ENCODE assay signal across 1 cellular context in genomic region chr16:8585942-8586341, GRCh38.
TF ChIP-seq lines count a peak whose summit lies in the region.

No MANE protein-coding gene starts in this region.

TF ChIP-seq in HepG2, 621 proteins besides CTCF, POLR2A, EP300 and RAD21 (continued from another document):
- TF ChIP-seq ZNF503 (CRISPR knock-in tag; IDR thresholded peaks at IDR 0.05) = no peak
- no peak for TF ChIP-seq SMAD9 (CRISPR knock-in tag; IDR thresholded peaks at IDR 0.05)
- no peak for TF ChIP-seq ZNF776 (CRISPR knock-in tag; IDR thresholded peaks at IDR 0.05)
- no peak for TF ChIP-seq MXD1 (CRISPR knock-in tag; IDR thresholded peaks at IDR 0.05)
- no peak for TF ChIP-seq SMARCC2 (IDR thresholded peaks at IDR 0.05)
- TF ChIP-seq PRDM15 (CRISPR knock-in tag; IDR thresholded peaks at IDR 0.05) = no peak
- TF ChIP-seq HNF1A (IDR thresholded peaks at IDR 0.05; ENCODE audit: low read depth) = no peak
- TF ChIP-seq HNF1A (CRISPR knock-in tag; IDR thresholded peaks at IDR 0.05; ENCODE audit: borderline replicate concordance) = no peak
